18 cellular contexts compared by ENCODE assay signal in genomic region chr4:156137971-156138581, GRCh38.
DNase-seq lines count a peak whose midpoint lies in the region; ATAC-seq and TF ChIP-seq lines count a peak whose summit lies in the region.
"Had no signal": no experiment of that assay in that cellular context is flagged by ENCODE, and none has a peak within 500 bp of the region (broad histone marks: within the 10 kb centered on the region; RNA-seq: fewer than 3 reads in every experiment).

No MANE protein-coding gene starts in this region.

- no peaks in the 10 kb centered on the region for H3K4me1 Mint-ChIP-seq in endodermal cell
- no peaks in the 10 kb centered on the region for H3K4me1 Mint-ChIP-seq in naive thymus-derived CD4-positive, alpha-beta T cell
- H3K4me1 Mint-ChIP-seq: activated CD8-positive, alpha-beta memory T cell treated with anti-CD3 and anti-CD28 coated beads, Interleukin-2, amount 10 ng/mL, durations not matched to agents 7 days and 5 days had no signal

- H3K27ac Mint-ChIP-seq in endodermal cell: no peak overlapping the region
- no peak overlapping the region for H3K27ac Mint-ChIP-seq in naive thymus-derived CD4-positive, alpha-beta T cell
- H3K27ac Mint-ChIP-seq: activated CD8-positive, alpha-beta memory T cell treated with anti-CD3 and anti-CD28 coated beads, Interleukin-2, amount 10 ng/mL, durations not matched to agents 7 days and 5 days; dendritic cell treated with granulocyte-macrophage colony-stimulating factor and Interleukin-4, amounts not matched to agents 40 ng/mL and 50 ng/mL, for 4 days; type B pancreatic cell had no signal

- H3K9me3 ChIP-seq in HAP-1: no peaks in the 10 kb centered on the region
- no peaks in the 10 kb centered on the region for H3K9me3 ChIP-seq in endodermal cell (ENCODE audit: control insufficient read depth, low read length)
- H3K9me3 ChIP-seq in sigmoid colon: no peaks in the 10 kb centered on the region
- H3K9me3 ChIP-seq in naive thymus-derived CD4-positive, alpha-beta T cell (ENCODE audit: control insufficient read depth in 2 of 3, low read length in 3 of 3): no peaks in the 10 kb centered on the region
- H3K9me3 ChIP-seq: esophagus squamous epithelium, heart left ventricle, mucosa of descending colon had no signal

- H3K27ac ChIP-seq in endodermal cell (ENCODE audit: low read depth, low read length) (peak overlapping the region; percentile 86), sigmoid colon (peak overlapping the region in 3 of 4 donors; percentile 45 to 70 (median 70))
- H3K27ac ChIP-seq in naive thymus-derived CD4-positive, alpha-beta T cell (ENCODE audit: low read depth, low read length): no peak overlapping the region
- H3K27ac ChIP-seq: esophagus squamous epithelium, WERI-Rb-1 had no signal

- no peak overlapping the region for H3K4me3 Mint-ChIP-seq in endodermal cell
- H3K4me3 Mint-ChIP-seq in naive thymus-derived CD4-positive, alpha-beta T cell: no peak overlapping the region
- H3K4me3 Mint-ChIP-seq: activated CD8-positive, alpha-beta memory T cell treated with anti-CD3 and anti-CD28 coated beads, Interleukin-2, amount 10 ng/mL, durations not matched to agents 7 days and 5 days; dendritic cell treated with granulocyte-macrophage colony-stimulating factor and Interleukin-4, amounts not matched to agents 40 ng/mL and 50 ng/mL, for 4 days; type B pancreatic cell had no signal

- no peaks in the 10 kb centered on the region for H3K36me3 ChIP-seq in HAP-1 (replicated peaks)
- no peaks in the 10 kb centered on the region for H3K36me3 ChIP-seq in endodermal cell (ENCODE audit: control insufficient read depth, insufficient read depth, low read length)
- no peaks in the 10 kb centered on the region for H3K36me3 ChIP-seq in sigmoid colon
- no peaks in the 10 kb centered on the region for H3K36me3 ChIP-seq in naive thymus-derived CD4-positive, alpha-beta T cell (ENCODE audit: control insufficient read depth in 2 of 3, insufficient read depth in 3 of 3, low read length in 3 of 3)
- H3K36me3 ChIP-seq: esophagus squamous epithelium, heart left ventricle, WERI-Rb-1 had no signal

- no peaks in the 10 kb centered on the region for H3K36me3 Mint-ChIP-seq in endodermal cell (ENCODE audit: low read depth)
- H3K36me3 Mint-ChIP-seq in naive thymus-derived CD4-positive, alpha-beta T cell: no peaks in the 10 kb centered on the region
- H3K36me3 Mint-ChIP-seq: activated CD8-positive, alpha-beta memory T cell treated with anti-CD3 and anti-CD28 coated beads, Interleukin-2, amount 10 ng/mL, durations not matched to agents 7 days and 5 days; type B pancreatic cell had no signal

- WGBS in endodermal cell (ENCODE audit: insufficient coverage in 1 of 2, insufficient read length in 1 of 2), 2 experiments: 64 to 83% methylated on average over 3 to 6 of the region's 7 CpGs
- WGBS in sigmoid colon, 2 donors: 41 to 62% methylated on average over 7 of the region's 7 CpGs

- CTCF ChIA-PET in naive thymus-derived CD4-positive, alpha-beta T cell (lab: Charles Lee): no interaction called here

- in situ Hi-C loops in HAP-1 (cut with MboI; ENCODE audit: low sequenced_read_pairs): no loop called here

- no peak overlapping the region for H3K9ac ChIP-seq in endodermal cell (ENCODE audit: extremely low read depth, low read length, poor library complexity, severe bottlenecking)

- intact Hi-C loops in sigmoid colon (cut with DNase I): no loop called here
- intact Hi-C loops in naive thymus-derived CD4-positive, alpha-beta T cell (cut with micrococcal nuclease): no loop called here

- no peak for TF ChIP-seq CTCF in endodermal cell (conservative IDR thresholded peaks at IDR 0.05)
- TF ChIP-seq CTCF in sigmoid colon (IDR thresholded peaks at IDR 0.05): no peak

- H3K9me3 Mint-ChIP-seq in endodermal cell: no peaks in the 10 kb centered on the region
- H3K9me3 Mint-ChIP-seq in naive thymus-derived CD4-positive, alpha-beta T cell: peaks cover 0 to 10% (median 0%) of the 10 kb centered on the region in 11 donors
- H3K9me3 Mint-ChIP-seq: type B pancreatic cell had no signal

- no peak for TF ChIP-seq EP300 in sigmoid colon (IDR thresholded peaks at IDR 0.05)

- peak; percentile 65 to 73 for DNase-seq in HAP-1 (ENCODE audit: low spot score in 2 of 2)
- peak; percentile 95 for DNase-seq in NCI-H748 (lab: John Stamatoyannopoulos, UW; ENCODE audit: unreplicated experiment)
- DNase-seq in endodermal cell: no peak
- DNase-seq in sigmoid colon: no peak
- no peak for DNase-seq in activated CD4-positive, alpha-beta T cell treated with anti-CD3 and anti-CD28 coated beads for 1 hour
- DNase-seq in activated CD4-positive, alpha-beta T cell treated with anti-CD3 and anti-CD28 coated beads for 4 hours: no peak
- DNase-seq in naive thymus-derived CD4-positive, alpha-beta T cell: no peak
- DNase-seq: activated CD8-positive, alpha-beta memory T cell treated with anti-CD3 and anti-CD28 coated beads, Interleukin-2, amount 10 ng/mL, durations not matched to agents 7 days and 5 days; activated gamma-delta T cell; esophagus squamous epithelium; heart left ventricle; IMR-90; kidney; mucosa of descending colon had no signal

- H3K4me1 ChIP-seq in HAP-1: peaks cover 20% of the 10 kb centered on the region
- no peaks in the 10 kb centered on the region for H3K4me1 ChIP-seq in endodermal cell (ENCODE audit: control insufficient read depth, insufficient read depth, low read length)
- peaks cover 0 to 29% (median 19%) of the 10 kb centered on the region in 4 donors for H3K4me1 ChIP-seq in sigmoid colon
- H3K4me1 ChIP-seq in naive thymus-derived CD4-positive, alpha-beta T cell (ENCODE audit: control insufficient read depth in 2 of 2, insufficient read depth in 2 of 2, low read length in 2 of 2): no peaks in the 10 kb centered on the region
- H3K4me1 ChIP-seq: heart left ventricle had no signal

- POLR2A ChIA-PET in naive thymus-derived CD4-positive, alpha-beta T cell (lab: Charles Lee): no interaction called here

- no peak overlapping the region for H3K4me3 ChIP-seq in HAP-1
- no peak overlapping the region for H3K4me3 ChIP-seq in endodermal cell (ENCODE audit: low read length)
- no peak overlapping the region for H3K4me3 ChIP-seq in sigmoid colon
- no peak overlapping the region for H3K4me3 ChIP-seq in naive thymus-derived CD4-positive, alpha-beta T cell (ENCODE audit: low read length)
- H3K4me3 ChIP-seq: esophagus squamous epithelium, heart left ventricle, mucosa of descending colon had no signal

- ATAC-seq in GM19455 (IDR thresholded peaks at IDR 0.05; ENCODE audit: unreplicated experiment): no peak
- no peak for ATAC-seq in naive thymus-derived CD4-positive, alpha-beta T cell
- ATAC-seq: activated CD8-positive, alpha-beta memory T cell treated with anti-CD3 and anti-CD28 coated beads, Interleukin-2, amount 10 ng/mL, durations not matched to agents 7 days and 5 days; heart left ventricle; mucosa of descending colon had no signal

- H3K27me3 Mint-ChIP-seq in endodermal cell (ENCODE audit: insufficient read depth): peaks cover 16% of the 10 kb centered on the region
- no peaks in the 10 kb centered on the region for H3K27me3 Mint-ChIP-seq in naive thymus-derived CD4-positive, alpha-beta T cell
- H3K27me3 Mint-ChIP-seq: activated CD8-positive, alpha-beta memory T cell treated with anti-CD3 and anti-CD28 coated beads, Interleukin-2, amount 10 ng/mL, durations not matched to agents 7 days and 5 days; dendritic cell treated with granulocyte-macrophage colony-stimulating factor and Interleukin-4, amounts not matched to agents 40 ng/mL and 50 ng/mL, for 4 days; type B pancreatic cell had no signal

- H3K27me3 ChIP-seq in HAP-1 (ENCODE audit: low read depth): no peaks in the 10 kb centered on the region
- H3K27me3 ChIP-seq in endodermal cell (ENCODE audit: control insufficient read depth, insufficient read depth, low read length, poor library complexity, severe bottlenecking): peaks cover 14% of the 10 kb centered on the region
- H3K27me3 ChIP-seq in sigmoid colon: no peaks in the 10 kb centered on the region
- no peaks in the 10 kb centered on the region for H3K27me3 ChIP-seq in naive thymus-derived CD4-positive, alpha-beta T cell (ENCODE audit: control insufficient read depth in 2 of 2, insufficient read depth in 2 of 2, low read length in 2 of 2)
- H3K27me3 ChIP-seq: esophagus squamous epithelium, heart left ventricle had no signal

- no peak for TF ChIP-seq POLR2A in sigmoid colon (IDR thresholded peaks at IDR 0.05)

Comparison
In these comparisons a context has a peak if more than half of its experiments do, and no peak if none do; other contexts are left out.
1. DNase-seq: peak in HAP-1 (2 of 2) and NCI-H748 (single experiment); none in endodermal cell (single experiment), sigmoid colon (single experiment), activated CD4-positive, alpha-beta T cell treated with anti-CD3 and anti-CD28 coated beads for 1 hour (single experiment), activated CD4-positive, alpha-beta T cell treated with anti-CD3 and anti-CD28 coated beads for 4 hours (0 of 2) and naive thymus-derived CD4-positive, alpha-beta T cell (0 of 9).